Comparison of ENCODE assay signal across 23 cellular contexts in the genomic region with DNA sequence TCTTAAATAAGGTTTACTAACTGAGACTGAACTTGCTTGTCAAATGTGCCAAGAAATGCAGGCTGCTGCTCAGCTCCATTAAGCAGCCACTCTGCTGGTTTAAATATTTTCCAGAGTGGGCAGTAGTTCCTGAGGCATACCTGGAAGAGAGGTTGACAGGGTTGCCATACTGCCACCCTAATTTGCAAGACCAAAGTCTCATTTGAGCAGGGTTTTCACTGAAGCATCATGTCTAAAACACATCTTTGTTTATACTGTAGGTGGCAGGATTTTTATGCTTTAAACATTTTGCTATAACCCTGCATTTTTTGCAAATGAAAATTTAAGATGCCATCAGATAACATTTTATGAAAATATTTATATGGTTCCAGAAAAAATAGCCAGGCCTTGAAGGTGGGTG.
DNase-seq lines count a peak whose midpoint lies in the region; ATAC-seq and TF ChIP-seq lines count a peak whose summit lies in the region.
"Had no signal": no experiment of that assay in that cellular context is flagged by ENCODE, and none has a peak within 500 bp of the region (broad histone marks: within the 10 kb centered on the region; RNA-seq: fewer than 3 reads in every experiment).

No MANE protein-coding gene starts in this region.

- H3K27ac ChIP-seq in SK-N-SH (ENCODE audit: low read depth in 2 of 2, low read length in 1 of 2) (no peak overlapping the region), VCaP (no peak overlapping the region), testis (no peak overlapping the region)
- H3K27ac ChIP-seq: A549, body of pancreas, esophagus muscularis mucosa, psoas muscle had no signal

- POLR2A ChIA-PET in SK-N-SH (lab: Yijun Ruan, JAX), result no interaction called here

- no peaks in the 10 kb centered on the region for H3K4me1 ChIP-seq in SK-N-SH (ENCODE audit: control insufficient read depth in 1 of 2, insufficient read depth in 2 of 2, low read depth in 1 of 2, low read length in 1 of 2)
- no peaks in the 10 kb centered on the region for H3K4me1 ChIP-seq in testis
- H3K4me1 ChIP-seq: A549, body of pancreas, esophagus muscularis mucosa, psoas muscle had no signal

- CTCF ChIA-PET in SK-N-SH (lab: Yijun Ruan, JAX), result interaction anchor here (1.2 kb wide), 1 partner anchor 20 kb away, joined by 3 read pairs; no protein-coding TSS in a partner anchor

- peak; percentile 31 for TF ChIP-seq CTCF in SK-N-SH (IDR thresholded peaks at IDR 0.05)
- peak; percentile 62 for TF ChIP-seq CTCF in VCaP (conservative IDR thresholded peaks at IDR 0.05)
- peak in 2 of 3 experiments; percentile 14 to 17 for TF ChIP-seq CTCF in testis (IDR thresholded peaks at IDR 0.05)

- intact Hi-C loops in testis (cut with DNase I; ENCODE audit: low total_unique reads), result no loop called here

- TF ChIP-seq POLR2A in testis (IDR thresholded peaks at IDR 0.05), result no peak

- H3K9me3 ChIP-seq in SK-N-SH (no peaks in the 10 kb centered on the region), testis (no peaks in the 10 kb centered on the region)
- H3K9me3 ChIP-seq: A549, body of pancreas, esophagus muscularis mucosa, psoas muscle had no signal

- H3K9ac ChIP-seq in SK-N-SH, result no peak overlapping the region

- DNase-seq in SK-N-SH (no peak), foreskin melanocyte (peak; percentile 3), testis (no peak), dermis blood vessel endothelial cell (no peak), NCI-H2107 (lab: John Stamatoyannopoulos, UW) (no peak), GM19238 (ENCODE audit: insufficient read length, low spot score) (no peak)
- DNase-seq: activated B cell treated with CpG ODN at 0.5 μM for 24 hours; activated CD8-positive, alpha-beta T cell treated with anti-CD3 and anti-CD28 coated beads for 36 hours; activated T-cell treated with anti-CD3 and anti-CD28 coated beads, Interleukin-2, amount 50 U/mL, for 24 hours; body of pancreas; C1 segment of cervical spinal cord; DMS79; IMR-90; naive B cell; NCI-H2029; psoas muscle; Right ventricle myocardium superior; stimulated activated CD4-positive, alpha-beta T cell treated with anti-CD3 and anti-CD28 coated beads, Interleukin-12 subunit alpha, Interleukin-12 subunit beta, amount 100 ng/mL, for 4 hours; T-helper 2 cell had no signal

- H3K4me2 ChIP-seq in SK-N-SH, result no peak overlapping the region
- H3K4me2 ChIP-seq: A549 had no signal

- no peak for TF ChIP-seq EP300 in SK-N-SH (IDR thresholded peaks at IDR 0.05; ENCODE audit: borderline replicate concordance in 1 of 2, low read depth in 1 of 2, low read length in 1 of 2)

- H3F3A ChIP-seq in SK-N-SH (replicated peaks; ENCODE audit: insufficient read depth), result no peaks in the 10 kb centered on the region

- no peak overlapping the region for H2AFZ ChIP-seq in SK-N-SH (ENCODE audit: low read depth)

- H3K36me3 ChIP-seq in SK-N-SH (replicated peaks in 1 of 2; ENCODE audit: control insufficient read depth in 1 of 2, insufficient read depth in 2 of 2, low read length in 1 of 2) (no peaks in the 10 kb centered on the region), testis (ENCODE audit: low read depth, missing control alignments) (no peaks in the 10 kb centered on the region)
- H3K36me3 ChIP-seq: esophagus muscularis mucosa had no signal

- H3K4me3 ChIP-seq in SK-N-SH (ENCODE audit: low read depth in 2 of 2, low read length in 1 of 2), result no peak overlapping the region
- no peak overlapping the region for H3K4me3 ChIP-seq in testis
- H3K4me3 ChIP-seq: A549, body of pancreas, esophagus muscularis mucosa, psoas muscle had no signal

- TF ChIP-seq RAD21 in SK-N-SH (IDR thresholded peaks at IDR 0.05; ENCODE audit: low read length), result no peak

- no peaks in the 10 kb centered on the region for H3K79me2 ChIP-seq in SK-N-SH (ENCODE audit: insufficient read depth)

- H4K20me1 ChIP-seq in SK-N-SH (ENCODE audit: insufficient read depth), result no peaks in the 10 kb centered on the region

- no peak for ATAC-seq in SK-N-SH treated with all-trans-retinoic acid at 6 μM for 48 hours
- ATAC-seq: A549; activated CD8-positive, alpha-beta T cell treated with anti-CD3 and anti-CD28 coated beads for 36 hours; body of pancreas; psoas muscle had no signal

- H3K27me3 ChIP-seq in SK-N-SH (ENCODE audit: insufficient read depth) (no peaks in the 10 kb centered on the region), testis (no peaks in the 10 kb centered on the region)
- H3K27me3 ChIP-seq: body of pancreas, esophagus muscularis mucosa had no signal

- no peaks in the 10 kb centered on the region for H3K9me2 ChIP-seq in SK-N-SH

TF ChIP-seq in SK-N-SH, 30 proteins besides CTCF, POLR2A, EP300 and RAD21:
- TF ChIP-seq MEF2A (IDR thresholded peaks at IDR 0.05; ENCODE audit: borderline replicate concordance, low read depth) (no peak), JUND (IDR thresholded peaks at IDR 0.05) (no peak), POLR2AphosphoS5 (IDR thresholded peaks at IDR 0.05; ENCODE audit: low read depth, low read length) (no peak), RCOR1 (IDR thresholded peaks at IDR 0.05; ENCODE audit: low read length) (no peak), GABPA (IDR thresholded peaks at IDR 0.05; ENCODE audit: low read depth) (no peak), YY1 (IDR thresholded peaks at IDR 0.05; ENCODE audit: low read depth) (no peak), RFX5 (IDR thresholded peaks at IDR 0.05; ENCODE audit: low read length) (no peak), TEAD4 (IDR thresholded peaks at IDR 0.05; ENCODE audit: borderline replicate concordance, insufficient read depth) (no peak)
- TF ChIP-seq, protein P1, sequence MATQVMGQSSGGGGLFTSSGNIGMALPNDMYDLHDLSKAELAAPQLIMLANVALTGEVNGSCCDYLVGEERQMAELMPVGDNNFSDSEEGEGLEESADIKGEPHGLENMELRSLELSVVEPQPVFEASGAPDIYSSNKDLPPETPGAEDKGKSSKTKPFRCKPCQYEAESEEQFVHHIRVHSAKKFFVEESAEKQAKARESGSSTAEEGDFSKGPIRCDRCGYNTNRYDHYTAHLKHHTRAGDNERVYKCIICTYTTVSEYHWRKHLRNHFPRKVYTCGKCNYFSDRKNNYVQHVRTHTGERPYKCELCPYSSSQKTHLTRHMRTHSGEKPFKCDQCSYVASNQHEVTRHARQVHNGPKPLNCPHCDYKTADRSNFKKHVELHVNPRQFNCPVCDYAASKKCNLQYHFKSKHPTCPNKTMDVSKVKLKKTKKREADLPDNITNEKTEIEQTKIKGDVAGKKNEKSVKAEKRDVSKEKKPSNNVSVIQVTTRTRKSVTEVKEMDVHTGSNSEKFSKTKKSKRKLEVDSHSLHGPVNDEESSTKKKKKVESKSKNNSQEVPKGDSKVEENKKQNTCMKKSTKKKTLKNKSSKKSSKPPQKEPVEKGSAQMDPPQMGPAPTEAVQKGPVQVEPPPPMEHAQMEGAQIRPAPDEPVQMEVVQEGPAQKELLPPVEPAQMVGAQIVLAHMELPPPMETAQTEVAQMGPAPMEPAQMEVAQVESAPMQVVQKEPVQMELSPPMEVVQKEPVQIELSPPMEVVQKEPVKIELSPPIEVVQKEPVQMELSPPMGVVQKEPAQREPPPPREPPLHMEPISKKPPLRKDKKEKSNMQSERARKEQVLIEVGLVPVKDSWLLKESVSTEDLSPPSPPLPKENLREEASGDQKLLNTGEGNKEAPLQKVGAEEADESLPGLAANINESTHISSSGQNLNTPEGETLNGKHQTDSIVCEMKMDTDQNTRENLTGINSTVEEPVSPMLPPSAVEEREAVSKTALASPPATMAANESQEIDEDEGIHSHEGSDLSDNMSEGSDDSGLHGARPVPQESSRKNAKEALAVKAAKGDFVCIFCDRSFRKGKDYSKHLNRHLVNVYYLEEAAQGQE (IDR thresholded peaks at IDR 0.05; ENCODE audit: low read depth, low read length), result no peak

TF ChIP-seq in SK-N-SH treated with all-trans-retinoic acid at 6 μM for 48 hours, 23 proteins besides CTCF, POLR2A, EP300 and RAD21:
- TF ChIP-seq GLIS3 (CRISPR knock-in tag; IDR thresholded peaks at IDR 0.05), result no peak
- TF ChIP-seq BACH2 (CRISPR knock-in tag; IDR thresholded peaks at IDR 0.05; ENCODE audit: borderline replicate concordance), result no peak
- no peak for TF ChIP-seq PPARA (CRISPR knock-in tag; IDR thresholded peaks at IDR 0.05; ENCODE audit: borderline replicate concordance)
